Comparison of ENCODE assay signal across 12 cellular contexts in the genomic region with DNA sequence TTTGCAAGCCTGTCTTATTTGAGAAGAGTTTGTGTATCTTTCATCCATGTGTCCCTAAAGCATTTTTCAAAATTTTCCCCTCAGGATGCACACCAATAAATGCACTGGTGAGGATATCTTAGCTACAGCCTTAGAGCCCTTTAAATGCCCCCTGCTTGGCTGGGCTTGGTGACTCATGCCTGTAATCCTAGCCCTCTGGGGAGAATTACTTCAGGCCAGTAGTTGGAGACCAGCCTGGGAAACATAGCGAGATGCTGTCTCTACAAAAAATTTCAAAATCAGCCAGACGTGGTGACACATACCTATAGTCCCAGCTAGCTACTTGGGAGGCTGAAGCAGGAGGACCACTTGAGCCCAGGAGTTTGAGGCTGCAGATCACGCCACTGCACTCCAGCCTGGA. TPM values are rescaled to one million over a fixed set of nuclear protein-coding genes. Genes with fewer than 3 reads are reported as not detected.
DNase-seq lines count a peak whose midpoint lies in the region; ATAC-seq, FAIRE-seq and TF ChIP-seq lines count a peak whose summit lies in the region.
"Had no signal": no experiment of that assay in that cellular context is flagged by ENCODE, and none has a peak within 500 bp of the region (broad histone marks: within the 10 kb centered on the region; RNA-seq: fewer than 3 reads in every experiment).

No MANE protein-coding gene starts in this region.

- H3K36me3 ChIP-seq in A673 (ENCODE audit: insufficient read depth, low read length, poor library complexity, severe bottlenecking) (no peaks in the 10 kb centered on the region), SK-N-SH (replicated peaks in 1 of 2; ENCODE audit: control insufficient read depth in 1 of 2, insufficient read depth in 2 of 2, low read length in 1 of 2) (no peaks in the 10 kb centered on the region), prostate gland (no peaks in the 10 kb centered on the region)
- H3K36me3 ChIP-seq: Peyer's patch had no signal

- no peaks in the 10 kb centered on the region for H3K9me3 ChIP-seq in A673 (ENCODE audit: low read depth, low read length, poor library complexity, severe bottlenecking)
- H3K9me3 ChIP-seq in SK-N-SH = no peaks in the 10 kb centered on the region
- no peaks in the 10 kb centered on the region for H3K9me3 ChIP-seq in prostate gland
- H3K9me3 ChIP-seq: Peyer's patch had no signal

- no peak overlapping the region for H2AFZ ChIP-seq in SK-N-SH (ENCODE audit: low read depth)

- 0 out of 2 replicates have a peak overlapping the region, but pooled peaks have one; percentile 20 for H3K4me2 ChIP-seq in SK-N-SH

- peak; percentile 85 for DNase-seq in A673 (ENCODE audit: low spot score)
- peak; percentile 34 for DNase-seq in H54 (ENCODE audit: insufficient read length, low spot score)
- no peak for DNase-seq in SK-N-SH
- DNase-seq in fibroblast of villous mesenchyme (ENCODE audit: low read depth) = peak; percentile 71
- no peak for DNase-seq in cerebellar cortex (ENCODE audit: low spot score)
- no peak for DNase-seq in prostate gland (ENCODE audit: low spot score)
- DNase-seq: NCI-H2029, Peyer's patch had no signal

- CTCF ChIA-PET in A673 (lab: Charles Lee) = interaction anchor here (0.7 kb wide), 1 partner anchor 181 kb away, joined by 3 read pairs; no protein-coding TSS in a partner anchor
- CTCF ChIA-PET in SK-N-SH (lab: Yijun Ruan, JAX) = no interaction called here

- TF ChIP-seq POLR2A in H54 (IDR thresholded peaks at IDR 0.05; ENCODE audit: low read depth, low read length) (no peak), prostate gland (IDR thresholded peaks at IDR 0.05) (no peak)

- H3F3A ChIP-seq in SK-N-SH (replicated peaks; ENCODE audit: insufficient read depth) = peaks cover 8% of the 10 kb centered on the region

- H3K4me3 ChIP-seq in A673 (ENCODE audit: low read depth, low read length, poor library complexity, severe bottlenecking) = no peak overlapping the region
- H3K4me3 ChIP-seq in SK-N-SH (ENCODE audit: low read depth in 2 of 2, low read length in 1 of 2) = no peak overlapping the region
- no peak overlapping the region for H3K4me3 ChIP-seq in fibroblast of villous mesenchyme (ENCODE audit: low read depth, low read length)
- H3K4me3 ChIP-seq in prostate gland = no peak overlapping the region
- H3K4me3 ChIP-seq: Peyer's patch had no signal

- H4K20me1 ChIP-seq in SK-N-SH (ENCODE audit: insufficient read depth) = no peaks in the 10 kb centered on the region

- no peaks in the 10 kb centered on the region for H3K9me2 ChIP-seq in SK-N-SH

- H3K27me3 ChIP-seq in A673 (replicated peaks; ENCODE audit: insufficient read depth, low read depth, low read length, poor library complexity) (no peaks in the 10 kb centered on the region), SK-N-SH (ENCODE audit: insufficient read depth) (no peaks in the 10 kb centered on the region), prostate gland (replicated peaks; ENCODE audit: insufficient read depth) (no peaks in the 10 kb centered on the region)
- H3K27me3 ChIP-seq: Peyer's patch had no signal

- H3K27ac ChIP-seq in A673 (ENCODE audit: low read depth, low read length, poor library complexity, severe bottlenecking) (no peak overlapping the region), SK-N-SH (ENCODE audit: low read depth in 2 of 2, low read length in 1 of 2) (peak overlapping the region in 1 of 2 experiments; percentile 77; a peak in 2 of 4 replicates), prostate gland (no peak overlapping the region)
- H3K27ac ChIP-seq: C4-2B, Peyer's patch had no signal

- POLR2A ChIA-PET in A673 (lab: Charles Lee; ENCODE audit: low non-redundant PET) = no interaction called here
- POLR2A ChIA-PET in SK-N-SH (lab: Yijun Ruan, JAX) = no interaction called here

- intact Hi-C loops in A673 (cut with micrococcal nuclease; ENCODE audit: unreplicated experiment) = no loop called here
- intact Hi-C loops in prostate gland (cut with DNase I) = no loop called here

- TF ChIP-seq EP300 in SK-N-SH (IDR thresholded peaks at IDR 0.05; ENCODE audit: borderline replicate concordance in 1 of 2, low read depth in 1 of 2, low read length in 1 of 2) = peak in 1 of 2 experiments; percentile 51; a peak in 1 of 4 replicates

- TF ChIP-seq RAD21 in SK-N-SH (IDR thresholded peaks at IDR 0.05; ENCODE audit: low read length) = no peak

- BruUV-seq in A673 (replicated peaks; lab: Mats Ljungman, UMichigan) = no TSS peak

- peak; percentile 84 for FAIRE-seq in H54 (lab: Jason Lieb, UNC)
- FAIRE-seq: colon had no signal

- H3K4me1 ChIP-seq in A673 (ENCODE audit: insufficient read depth, low read length, poor library complexity, severe bottlenecking) (no peaks in the 10 kb centered on the region), SK-N-SH (ENCODE audit: control insufficient read depth in 1 of 2, insufficient read depth in 2 of 2, low read depth in 1 of 2, low read length in 1 of 2) (peaks cover 0 to 9% of the 10 kb centered on the region in 2 experiments; a peak in 1 of 4 replicates), prostate gland (replicated peaks) (no peaks in the 10 kb centered on the region)
- H3K4me1 ChIP-seq: Peyer's patch had no signal

- H3K79me2 ChIP-seq in SK-N-SH (ENCODE audit: insufficient read depth) = no peaks in the 10 kb centered on the region

- H3K9ac ChIP-seq in SK-N-SH = no peak overlapping the region

- TF ChIP-seq CTCF in A673 (conservative IDR thresholded peaks at IDR 0.05; ENCODE audit: low read depth, low read length) (no peak), SK-N-SH (IDR thresholded peaks at IDR 0.05) (no peak), fibroblast of villous mesenchyme (IDR thresholded peaks at IDR 0.05; ENCODE audit: insufficient read depth, low read depth, low read length) (no peak), prostate gland (IDR thresholded peaks at IDR 0.05) (no peak)

- no peak for ATAC-seq in GM19035 (IDR thresholded peaks at IDR 0.05; ENCODE audit: unreplicated experiment)
- no peak for ATAC-seq in GM18498 (IDR thresholded peaks at IDR 0.05; ENCODE audit: unreplicated experiment)

- 28% methylated on average over 3 of the region's 3 CpGs for WGBS in SK-N-SH (ENCODE audit: low lambda C conversion rate)
- WGBS in prostate gland = 64% methylated on average over 3 of the region's 3 CpGs

TF ChIP-seq in SK-N-SH, 30 proteins besides CTCF, POLR2A, EP300 and RAD21 (continues in another document):
- TF ChIP-seq ELF1 (IDR thresholded peaks at IDR 0.05) (no peak), YY1 (IDR thresholded peaks at IDR 0.05; ENCODE audit: low read depth) (no peak), EZH2phosphoT487 (IDR thresholded peaks at IDR 0.05; ENCODE audit: borderline replicate concordance, low read depth) (no peak), RCOR1 (IDR thresholded peaks at IDR 0.05; ENCODE audit: low read length) (no peak), FOXM1 (IDR thresholded peaks at IDR 0.05; ENCODE audit: low read depth) (no peak), SMC3 (IDR thresholded peaks at IDR 0.05; ENCODE audit: low read depth, low read length) (no peak), NRF1 (IDR thresholded peaks at IDR 0.05; ENCODE audit: low read depth, low read length) (no peak), JUND (IDR thresholded peaks at IDR 0.05) (peak; percentile 86), TAF1 (IDR thresholded peaks at IDR 0.05; ENCODE audit: borderline replicate concordance, low read depth, low read length) (no peak), TEAD4 (IDR thresholded peaks at IDR 0.05; ENCODE audit: borderline replicate concordance, insufficient read depth) (no peak)
- TF ChIP-seq, protein P1, sequence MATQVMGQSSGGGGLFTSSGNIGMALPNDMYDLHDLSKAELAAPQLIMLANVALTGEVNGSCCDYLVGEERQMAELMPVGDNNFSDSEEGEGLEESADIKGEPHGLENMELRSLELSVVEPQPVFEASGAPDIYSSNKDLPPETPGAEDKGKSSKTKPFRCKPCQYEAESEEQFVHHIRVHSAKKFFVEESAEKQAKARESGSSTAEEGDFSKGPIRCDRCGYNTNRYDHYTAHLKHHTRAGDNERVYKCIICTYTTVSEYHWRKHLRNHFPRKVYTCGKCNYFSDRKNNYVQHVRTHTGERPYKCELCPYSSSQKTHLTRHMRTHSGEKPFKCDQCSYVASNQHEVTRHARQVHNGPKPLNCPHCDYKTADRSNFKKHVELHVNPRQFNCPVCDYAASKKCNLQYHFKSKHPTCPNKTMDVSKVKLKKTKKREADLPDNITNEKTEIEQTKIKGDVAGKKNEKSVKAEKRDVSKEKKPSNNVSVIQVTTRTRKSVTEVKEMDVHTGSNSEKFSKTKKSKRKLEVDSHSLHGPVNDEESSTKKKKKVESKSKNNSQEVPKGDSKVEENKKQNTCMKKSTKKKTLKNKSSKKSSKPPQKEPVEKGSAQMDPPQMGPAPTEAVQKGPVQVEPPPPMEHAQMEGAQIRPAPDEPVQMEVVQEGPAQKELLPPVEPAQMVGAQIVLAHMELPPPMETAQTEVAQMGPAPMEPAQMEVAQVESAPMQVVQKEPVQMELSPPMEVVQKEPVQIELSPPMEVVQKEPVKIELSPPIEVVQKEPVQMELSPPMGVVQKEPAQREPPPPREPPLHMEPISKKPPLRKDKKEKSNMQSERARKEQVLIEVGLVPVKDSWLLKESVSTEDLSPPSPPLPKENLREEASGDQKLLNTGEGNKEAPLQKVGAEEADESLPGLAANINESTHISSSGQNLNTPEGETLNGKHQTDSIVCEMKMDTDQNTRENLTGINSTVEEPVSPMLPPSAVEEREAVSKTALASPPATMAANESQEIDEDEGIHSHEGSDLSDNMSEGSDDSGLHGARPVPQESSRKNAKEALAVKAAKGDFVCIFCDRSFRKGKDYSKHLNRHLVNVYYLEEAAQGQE (IDR thresholded peaks at IDR 0.05; ENCODE audit: low read depth, low read length) = no peak
- TF ChIP-seq, protein P2, sequence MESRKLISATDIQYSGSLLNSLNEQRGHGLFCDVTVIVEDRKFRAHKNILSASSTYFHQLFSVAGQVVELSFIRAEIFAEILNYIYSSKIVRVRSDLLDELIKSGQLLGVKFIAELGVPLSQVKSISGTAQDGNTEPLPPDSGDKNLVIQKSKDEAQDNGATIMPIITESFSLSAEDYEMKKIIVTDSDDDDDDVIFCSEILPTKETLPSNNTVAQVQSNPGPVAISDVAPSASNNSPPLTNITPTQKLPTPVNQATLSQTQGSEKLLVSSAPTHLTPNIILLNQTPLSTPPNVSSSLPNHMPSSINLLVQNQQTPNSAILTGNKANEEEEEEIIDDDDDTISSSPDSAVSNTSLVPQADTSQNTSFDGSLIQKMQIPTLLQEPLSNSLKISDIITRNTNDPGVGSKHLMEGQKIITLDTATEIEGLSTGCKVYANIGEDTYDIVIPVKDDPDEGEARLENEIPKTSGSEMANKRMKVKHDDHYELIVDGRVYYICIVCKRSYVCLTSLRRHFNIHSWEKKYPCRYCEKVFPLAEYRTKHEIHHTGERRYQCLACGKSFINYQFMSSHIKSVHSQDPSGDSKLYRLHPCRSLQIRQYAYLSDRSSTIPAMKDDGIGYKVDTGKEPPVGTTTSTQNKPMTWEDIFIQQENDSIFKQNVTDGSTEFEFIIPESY (IDR thresholded peaks at IDR 0.05; ENCODE audit: borderline replicate concordance, low read depth) = no peak

RNA-seq across cellular contexts. Expression of a gene that starts 33.8 kb away (rescaled TPM):
- total RNA-seq in A673 (2021) = 4.7 and 6.2 TPM in 2 replicates
- polyA plus RNA-seq in SK-N-SH (2012; rRNA removed) = 5.5 and 7.0 TPM in 2 replicates
- polyA plus RNA-seq in SK-N-SH (2012; cell fraction: cytosol; rRNA removed) = 5.2 and 5.8 TPM in 2 replicates
- polyA plus RNA-seq in SK-N-SH (2012; cell fraction: nucleus; rRNA removed) = 5.9 and 13.7 TPM in 2 replicates
- 3.2 and 3.5 TPM in 2 replicates for total RNA-seq in fibroblast of villous mesenchyme
- total RNA-seq in prostate gland = 10 to 100 TPM in 1 of 2 donors, 1 to 10 TPM in 1; 9.1 to 11.6 TPM

Comparison
In these comparisons a context has a peak if more than half of its experiments do, and no peak if none do; other contexts are left out.
1. DNase-seq: peak in A673 (single experiment), H54 (single experiment) and fibroblast of villous mesenchyme (single experiment); none in SK-N-SH (single experiment), cerebellar cortex (single experiment) and prostate gland (single experiment).